Comparison of ENCODE assay signal across 8 cellular contexts in genomic region chr12:53623986-53624385, GRCh38. TPM values are rescaled to one million over a fixed set of nuclear protein-coding genes. Genes with fewer than 3 reads are reported as not detected.
DNase-seq lines count a peak whose midpoint lies in the region; ATAC-seq and TF ChIP-seq lines count a peak whose summit lies in the region.

No MANE protein-coding gene starts in this region.

- TSS peak; percentile 35 for BruUV-seq in mammary epithelial cell (replicated peaks; lab: Mats Ljungman, UMichigan)

- peak; percentile 23 to 76 for DNase-seq in cardiac muscle cell (ENCODE audit: low read depth in 1 of 2, low spot score in 1 of 2)
- no peak for DNase-seq in Right ventricle myocardium superior
- no peak for DNase-seq in mammary epithelial cell
- DNase-seq in memory B cell (ENCODE audit: low spot score in 2 of 2), result no peak
- DNase-seq in vagina (ENCODE audit: extremely low spot score in 2 of 2), result no peak
- DNase-seq in NCI-H187 (lab: John Stamatoyannopoulos, UW), result no peak
- no peak for DNase-seq in NCI-H2029 treated with DMSO at 0.1 percent for 48 hours (lab: John Stamatoyannopoulos, UW)

- TF ChIP-seq POLR2A in vagina (IDR thresholded peaks at IDR 0.05), result no peak

- H3K27ac ChIP-seq in cardiac muscle cell, result peak overlapping the region; percentile 59
- H3K27ac ChIP-seq in mammary epithelial cell (ENCODE audit: insufficient read depth, low read depth, low read length), result peak overlapping the region; percentile 96
- H3K27ac ChIP-seq in vagina, result peak overlapping the region; percentile 94

- H3K9me3 ChIP-seq in cardiac muscle cell (ENCODE audit: low read depth) (no peaks in the 10 kb centered on the region), mammary epithelial cell (replicated peaks; ENCODE audit: insufficient read depth, low read length) (no peaks in the 10 kb centered on the region), vagina (no peaks in the 10 kb centered on the region)

- H3K4me2 ChIP-seq in mammary epithelial cell (ENCODE audit: insufficient read depth, low read depth, low read length), result peak overlapping the region; percentile 88

- no peaks in the 10 kb centered on the region for H3K27me3 Mint-ChIP-seq in memory B cell

- peaks cover 2% of the 10 kb centered on the region for H3K36me3 Mint-ChIP-seq in memory B cell

- H3K9me3 Mint-ChIP-seq in memory B cell, result no peaks in the 10 kb centered on the region

- H2AFZ ChIP-seq in mammary epithelial cell (ENCODE audit: low read depth, low read length), result peak overlapping the region; percentile 35

- no peak for ATAC-seq in Right ventricle myocardium superior (ENCODE audit: poor library complexity)
- ATAC-seq in memory B cell (ENCODE audit: low read depth), result no peak
- ATAC-seq in GM18498 (IDR thresholded peaks at IDR 0.05; ENCODE audit: unreplicated experiment), result no peak

- dilution Hi-C loops in mammary epithelial cell (cut with HindIII; ENCODE audit: low sequenced_read_pairs), result no loop called here

- CTCF ChIA-PET in mammary epithelial cell (lab: Charles Lee; ENCODE audit: low non-redundant PET), result interaction anchor here (0.6 kb wide), 1 partner anchor 411 kb away, joined by 6 read pairs; no protein-coding TSS in a partner anchor

- H3K79me2 ChIP-seq in mammary epithelial cell (ENCODE audit: insufficient read depth, low read length), result peaks cover 62% of the 10 kb centered on the region

- H3K27me3 ChIP-seq in cardiac muscle cell (no peaks in the 10 kb centered on the region), mammary epithelial cell (ENCODE audit: insufficient read depth, low read length) (no peaks in the 10 kb centered on the region), vagina (no peaks in the 10 kb centered on the region)

- H3K4me3 ChIP-seq in cardiac muscle cell, result no peak overlapping the region
- peak overlapping the region; percentile 77 to 86 (median 83) for H3K4me3 ChIP-seq in mammary epithelial cell (replicated peaks in 1 of 3; ENCODE audit: insufficient read depth in 1 of 3, low read depth in 2 of 3, low read length in 3 of 3)
- peak overlapping the region; percentile 74 to 78 for H3K4me3 ChIP-seq in vagina

- H3K9ac ChIP-seq in mammary epithelial cell (ENCODE audit: insufficient read depth, low read length), result no peak overlapping the region

- intact Hi-C loops in Right ventricle myocardium superior (cut with DNase I), result no loop called here
- intact Hi-C loops in mammary epithelial cell (cut with micrococcal nuclease), result no loop called here
- intact Hi-C loops in vagina (cut with DNase I), result no loop called here

- H3K4me1 ChIP-seq in cardiac muscle cell (ENCODE audit: low read depth) (peaks cover 26% of the 10 kb centered on the region), mammary epithelial cell (ENCODE audit: insufficient read depth, low read length) (peaks cover 18% of the 10 kb centered on the region), vagina (peaks cover 63% of the 10 kb centered on the region)

- H4K20me1 ChIP-seq in mammary epithelial cell (ENCODE audit: insufficient read depth, low read length), result no peaks in the 10 kb centered on the region

- H3K36me3 ChIP-seq in cardiac muscle cell (no peaks in the 10 kb centered on the region), mammary epithelial cell (ENCODE audit: insufficient read depth, low read length) (no peaks in the 10 kb centered on the region), vagina (no peaks in the 10 kb centered on the region)

- H3K27ac Mint-ChIP-seq in memory B cell, result peak overlapping the region; percentile 93

- peaks cover 26% of the 10 kb centered on the region for H3K4me1 Mint-ChIP-seq in memory B cell

- TF ChIP-seq CTCF in cardiac muscle cell (IDR thresholded peaks at IDR 0.05; ENCODE audit: low read depth, low read length), result no peak
- TF ChIP-seq CTCF in mammary epithelial cell (conservative IDR thresholded peaks at IDR 0.05 in 1 of 2, IDR thresholded peaks at IDR 0.05 in 1 of 2; ENCODE audit: extremely low read depth in 1 of 2, insufficient read depth in 1 of 2, low read depth in 1 of 2, low read length in 2 of 2), result no peak
- TF ChIP-seq CTCF in vagina (IDR thresholded peaks at IDR 0.05), result no peak

- 0% methylated on average over 2 of the region's 2 CpGs for WGBS in mammary epithelial cell (ENCODE audit: low coverage, missing lambda C conversion rate)

- peak overlapping the region; percentile 64 for H3K4me3 Mint-ChIP-seq in memory B cell

- in situ Hi-C loops in mammary epithelial cell (cut with MboI; ENCODE audit: low sequenced_read_pairs in 2 of 2), result loop anchor here in 1 of 2 donors (10.0 kb wide), 1 partner anchor 51 kb away; the partner anchor contains the start of gene ATP5MC2

RNA-seq across cellular contexts. Expression of gene ATF7, which starts 2.2 kb away (rescaled TPM):
- total RNA-seq in cardiac muscle cell, result 8.7 and 9.1 TPM in 2 replicates
- polyA plus RNA-seq in cardiac muscle cell, result 13.8 and 17.8 TPM in 2 replicates
- total RNA-seq in Right ventricle myocardium superior, result 29.1 TPM
- 10 to 100 TPM; 11.2 to 26.5 TPM for total RNA-seq in mammary epithelial cell
- polyA plus RNA-seq in mammary epithelial cell, result 16.4 TPM
- 68.1 TPM for polyA minus RNA-seq in mammary epithelial cell
- 34.9 TPM for total RNA-seq in vagina

RNA-seq across cellular contexts. Expression of gene ATP5MC2, which starts 51.9 kb away (rescaled TPM):
- total RNA-seq in cardiac muscle cell, result 703 and 923 TPM in 2 replicates
- 703 and 802 TPM in 2 replicates for polyA plus RNA-seq in cardiac muscle cell
- 569 TPM for total RNA-seq in Right ventricle myocardium superior
- 100 to 1,000 TPM in 1 of 2 donors, 10 to 100 TPM in 1; 47.2 to 140 TPM for total RNA-seq in mammary epithelial cell
- 253 TPM for polyA plus RNA-seq in mammary epithelial cell
- 356 TPM for polyA minus RNA-seq in mammary epithelial cell
- total RNA-seq in vagina, result 311 TPM

Comparison
In these comparisons a context has a peak if more than half of its experiments do, and no peak if none do; other contexts are left out.
1. DNase-seq: peak in cardiac muscle cell (2 of 2); none in Right ventricle myocardium superior (single experiment), mammary epithelial cell (single experiment), memory B cell (0 of 2), vagina (0 of 2), NCI-H187 (0 of 2) and NCI-H2029 treated with DMSO at 0.1 percent for 48 hours (single experiment).
2. Peak in every context shown above with its lines, with median percentiles within 50 percentile points of each other: H3K27ac ChIP-seq.